Comparison of ENCODE assay signal across 17 cellular contexts in the genomic region with DNA sequence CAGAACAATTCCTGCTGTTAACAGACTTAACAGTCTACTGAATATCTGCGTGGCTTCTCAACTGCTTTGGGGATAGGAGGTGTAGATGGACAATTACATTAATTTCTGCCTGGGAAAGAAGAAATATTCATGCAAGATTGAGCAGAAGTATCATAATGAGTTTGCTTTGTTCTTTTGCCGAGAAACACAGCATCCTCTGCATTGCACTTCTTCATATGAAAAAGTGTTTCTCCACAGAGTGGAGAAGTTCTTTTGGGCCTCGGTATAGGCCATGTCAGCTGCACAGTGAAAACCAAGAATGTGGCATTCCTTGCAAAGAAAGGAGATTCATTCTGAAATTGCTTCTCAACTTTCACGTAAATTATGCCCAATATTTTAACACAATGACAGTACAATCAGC. TPM values are rescaled to one million over a fixed set of nuclear protein-coding genes. Genes with fewer than 3 reads are reported as not detected.
DNase-seq lines count a peak whose midpoint lies in the region; ATAC-seq, FAIRE-seq and TF ChIP-seq lines count a peak whose summit lies in the region.
"Had no signal": no experiment of that assay in that cellular context is flagged by ENCODE, and none has a peak within 500 bp of the region (broad histone marks: within the 10 kb centered on the region; RNA-seq: fewer than 3 reads in every experiment).

No MANE protein-coding gene starts in this region.

- CTCF ChIA-PET in activated CD8-positive, alpha-beta memory T cell treated with anti-CD3 and anti-CD28 coated beads, Interleukin-2, amount 10 ng/mL, durations not matched to agents 7 days and 5 days (lab: Charles Lee): interaction anchor here (1.6 kb wide), 1 partner anchor 16 kb away, joined by 5 read pairs; no protein-coding TSS in a partner anchor

- no peaks in the 10 kb centered on the region for H3K27me3 ChIP-seq in endodermal cell (ENCODE audit: control insufficient read depth, insufficient read depth, low read length, poor library complexity, severe bottlenecking)
- H3K27me3 ChIP-seq: BLaER1, cardiac muscle cell, left lung, sigmoid colon, suprapubic skin had no signal

- TF ChIP-seq POLR2A in GM12891 (IDR thresholded peaks at IDR 0.05; ENCODE audit: low read depth, low read length): no peak

- no peaks in the 10 kb centered on the region for H3K36me3 ChIP-seq in endodermal cell (ENCODE audit: control insufficient read depth, insufficient read depth, low read length)
- H3K36me3 ChIP-seq: BLaER1, cardiac muscle cell, left lung, sigmoid colon, suprapubic skin had no signal

- H3K4me3 Mint-ChIP-seq in activated CD8-positive, alpha-beta memory T cell treated with anti-CD3 and anti-CD28 coated beads, Interleukin-2, amount 10 ng/mL, durations not matched to agents 7 days and 5 days: no peak overlapping the region
- H3K4me3 Mint-ChIP-seq in endodermal cell: no peak overlapping the region

- no peak overlapping the region for H3K9ac ChIP-seq in endodermal cell (ENCODE audit: extremely low read depth, low read length, poor library complexity, severe bottlenecking)
- H3K9ac ChIP-seq: BLaER1, KMS-11 had no signal

- peaks cover 4% of the 10 kb centered on the region for H3K4me1 ChIP-seq in endodermal cell (ENCODE audit: control insufficient read depth, insufficient read depth, low read length)
- H3K4me1 ChIP-seq: BLaER1, sigmoid colon had no signal

- H3K4me1 Mint-ChIP-seq in activated CD8-positive, alpha-beta memory T cell treated with anti-CD3 and anti-CD28 coated beads, Interleukin-2, amount 10 ng/mL, durations not matched to agents 7 days and 5 days: peaks cover 15% of the 10 kb centered on the region
- H3K4me1 Mint-ChIP-seq in endodermal cell: peaks cover 24% of the 10 kb centered on the region

- H3K27me3 Mint-ChIP-seq in activated CD8-positive, alpha-beta memory T cell treated with anti-CD3 and anti-CD28 coated beads, Interleukin-2, amount 10 ng/mL, durations not matched to agents 7 days and 5 days: peaks cover 5% of the 10 kb centered on the region
- no peaks in the 10 kb centered on the region for H3K27me3 Mint-ChIP-seq in endodermal cell (ENCODE audit: insufficient read depth)

- H3K27ac ChIP-seq in endodermal cell (ENCODE audit: low read depth, low read length): no peak overlapping the region
- H3K27ac ChIP-seq: BLaER1, cardiac muscle cell, KMS-11, suprapubic skin had no signal

- H3K36me3 Mint-ChIP-seq in activated CD8-positive, alpha-beta memory T cell treated with anti-CD3 and anti-CD28 coated beads, Interleukin-2, amount 10 ng/mL, durations not matched to agents 7 days and 5 days: no peaks in the 10 kb centered on the region
- no peaks in the 10 kb centered on the region for H3K36me3 Mint-ChIP-seq in endodermal cell (ENCODE audit: low read depth)

- H3K4me3 ChIP-seq in endodermal cell (ENCODE audit: low read length): no peak overlapping the region
- H3K4me3 ChIP-seq: BLaER1, cardiac muscle cell, left lung, sigmoid colon, suprapubic skin had no signal

- ATAC-seq in HG02623 (IDR thresholded peaks at IDR 0.05; ENCODE audit: unreplicated experiment) (peak; percentile 72), HG03571 (IDR thresholded peaks at IDR 0.05; ENCODE audit: unreplicated experiment) (peak; percentile 63), GM21381 (IDR thresholded peaks at IDR 0.05; ENCODE audit: unreplicated experiment) (no peak)
- ATAC-seq in activated CD8-positive, alpha-beta memory T cell treated with anti-CD3 and anti-CD28 coated beads, Interleukin-2, amount 10 ng/mL, durations not matched to agents 7 days and 5 days: no peak
- ATAC-seq: SK-N-SH treated with all-trans-retinoic acid at 6 μM for 48 hours had no signal

- H3K9me3 ChIP-seq in endodermal cell (ENCODE audit: control insufficient read depth, low read length): no peaks in the 10 kb centered on the region
- H3K9me3 ChIP-seq: BLaER1, left lung, sigmoid colon, suprapubic skin had no signal

- 96 to 100% methylated on average over 1 to 4 of the region's 4 CpGs for WGBS in endodermal cell (ENCODE audit: insufficient coverage in 1 of 2, insufficient read length in 1 of 2), 2 experiments

- FAIRE-seq in GM12891 (lab: Jason Lieb, UNC): peak; percentile 61
- FAIRE-seq in GM19239 (lab: Jason Lieb, UNC): peak; percentile 93

- TF ChIP-seq CTCF in endodermal cell (conservative IDR thresholded peaks at IDR 0.05): no peak

- no peaks in the 10 kb centered on the region for H3K9me3 Mint-ChIP-seq in activated CD8-positive, alpha-beta memory T cell treated with anti-CD3 and anti-CD28 coated beads, Interleukin-2, amount 10 ng/mL, durations not matched to agents 7 days and 5 days (ENCODE audit: low read depth)
- no peaks in the 10 kb centered on the region for H3K9me3 Mint-ChIP-seq in endodermal cell

- H3K27ac Mint-ChIP-seq in activated CD8-positive, alpha-beta memory T cell treated with anti-CD3 and anti-CD28 coated beads, Interleukin-2, amount 10 ng/mL, durations not matched to agents 7 days and 5 days: no peak overlapping the region
- H3K27ac Mint-ChIP-seq in endodermal cell: no peak overlapping the region

- DNase-seq in GM12891 (ENCODE audit: insufficient read length, low spot score) (no peak), GM19239 (ENCODE audit: insufficient read length, low spot score) (no peak), D341Med (ENCODE audit: low spot score) (no peak), endodermal cell (no peak)
- DNase-seq in activated CD8-positive, alpha-beta memory T cell treated with anti-CD3 and anti-CD28 coated beads, Interleukin-2, amount 10 ng/mL, durations not matched to agents 7 days and 5 days: no peak
- DNase-seq: activated gamma-delta T cell treated with Interleukin-2 at 50 U/mL for 16 hours, left lung, NCI-H187 treated with DMSO at 0.1 percent for 48 hours, sigmoid colon had no signal

TF ChIP-seq in GM12891, 5 proteins besides CTCF, POLR2A, EP300 and RAD21:
- TF ChIP-seq TAF1 (IDR thresholded peaks at IDR 0.05; ENCODE audit: low read depth, low read length) (no peak), SPI1 (IDR thresholded peaks at IDR 0.05; ENCODE audit: low read depth, low read length) (no peak), POLR2AphosphoS5 (IDR thresholded peaks at IDR 0.05; ENCODE audit: low read depth, low read length) (no peak), PAX5 (IDR thresholded peaks at IDR 0.05; ENCODE audit: insufficient read depth, low read length, severe bottlenecking) (no peak), POU2F2 (IDR thresholded peaks at IDR 0.05; ENCODE audit: low read depth, low read length) (no peak)
TF ChIP-seq in GM12891: peak in this region for 0.

RNA-seq across cellular contexts. Expression of a gene that starts 17.6 kb away (rescaled TPM):
- polyA plus RNA-seq in GM12891 (2012; ENCODE audit: low read depth, missing spikeins): 49.6 TPM
- total RNA-seq in activated CD8-positive, alpha-beta memory T cell treated with anti-CD3 and anti-CD28 coated beads, Interleukin-2, amount 10 ng/mL, durations not matched to agents 7 days and 5 days: 10 to 100 TPM; 29.5 to 34.8 TPM
- 10 to 100 TPM; 69.8 to 83.2 TPM for total RNA-seq in endodermal cell
- 66.0 TPM for polyA plus RNA-seq in endodermal cell (2013, experiment 1 of 2)
- polyA plus RNA-seq in endodermal cell (2013, experiment 2 of 2): 63.0 TPM

Comparison
In these comparisons a context has a peak if more than half of its experiments do, and no peak if none do; other contexts are left out.
1. ATAC-seq: peak in HG02623 (single experiment) and HG03571 (single experiment); none in activated CD8-positive, alpha-beta memory T cell treated with anti-CD3 and anti-CD28 coated beads, Interleukin-2, amount 10 ng/mL, durations not matched to agents 7 days and 5 days (single experiment) and GM21381 (single experiment).